ENCODE assay signal across 1 cellular context in genomic region chr12:93818488-93819047, GRCh38.
TF ChIP-seq lines count a peak whose summit lies in the region.

No MANE protein-coding gene starts in this region.

TF ChIP-seq in HepG2, 621 proteins besides CTCF, POLR2A, EP300 and RAD21 (continued from another document):
- TF ChIP-seq, protein P1, sequence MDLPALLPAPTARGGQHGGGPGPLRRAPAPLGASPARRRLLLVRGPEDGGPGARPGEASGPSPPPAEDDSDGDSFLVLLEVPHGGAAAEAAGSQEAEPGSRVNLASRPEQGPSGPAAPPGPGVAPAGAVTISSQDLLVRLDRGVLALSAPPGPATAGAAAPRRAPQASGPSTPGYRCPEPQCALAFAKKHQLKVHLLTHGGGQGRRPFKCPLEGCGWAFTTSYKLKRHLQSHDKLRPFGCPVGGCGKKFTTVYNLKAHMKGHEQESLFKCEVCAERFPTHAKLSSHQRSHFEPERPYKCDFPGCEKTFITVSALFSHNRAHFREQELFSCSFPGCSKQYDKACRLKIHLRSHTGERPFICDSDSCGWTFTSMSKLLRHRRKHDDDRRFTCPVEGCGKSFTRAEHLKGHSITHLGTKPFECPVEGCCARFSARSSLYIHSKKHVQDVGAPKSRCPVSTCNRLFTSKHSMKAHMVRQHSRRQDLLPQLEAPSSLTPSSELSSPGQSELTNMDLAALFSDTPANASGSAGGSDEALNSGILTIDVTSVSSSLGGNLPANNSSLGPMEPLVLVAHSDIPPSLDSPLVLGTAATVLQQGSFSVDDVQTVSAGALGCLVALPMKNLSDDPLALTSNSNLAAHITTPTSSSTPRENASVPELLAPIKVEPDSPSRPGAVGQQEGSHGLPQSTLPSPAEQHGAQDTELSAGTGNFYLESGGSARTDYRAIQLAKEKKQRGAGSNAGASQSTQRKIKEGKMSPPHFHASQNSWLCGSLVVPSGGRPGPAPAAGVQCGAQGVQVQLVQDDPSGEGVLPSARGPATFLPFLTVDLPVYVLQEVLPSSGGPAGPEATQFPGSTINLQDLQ (CRISPR knock-in tag; IDR thresholded peaks at IDR 0.05) = no peak
- TF ChIP-seq PPARG (CRISPR knock-in tag; conservative IDR thresholded peaks at IDR 0.05) (no peak), ZNF460 (CRISPR knock-in tag; IDR thresholded peaks at IDR 0.05; ENCODE audit: borderline replicate concordance) (no peak), NONO (IDR thresholded peaks at IDR 0.05) (no peak), NONO (CRISPR knock-in tag; conservative IDR thresholded peaks at IDR 0.05) (no peak), RARG (CRISPR knock-in tag; IDR thresholded peaks at IDR 0.05; ENCODE audit: low read depth) (no peak)
